ENCODE assay signal across 19 cellular contexts in genomic region chr17:48644910-48645557, GRCh38. TPM values are rescaled to one million over a fixed set of nuclear protein-coding genes. Genes with fewer than 3 reads are reported as not detected.
DNase-seq lines count a peak whose midpoint lies in the region; TF ChIP-seq lines count a peak whose summit lies in the region.
"Had no signal": no experiment of that assay in that cellular context is flagged by ENCODE, and none has a peak within 500 bp of the region (broad histone marks: within the 10 kb centered on the region; RNA-seq: fewer than 3 reads in every experiment).

No MANE protein-coding gene starts in this region.

- H3K4me2 ChIP-seq in trophoblast cell (ENCODE audit: low read length): peak overlapping the region; percentile 43
- H3K4me2 ChIP-seq in neuronal stem cell (ENCODE audit: insufficient read depth, low read length, poor library complexity, severe bottlenecking): no peak overlapping the region
- H3K4me2 ChIP-seq: BLaER1 treated with 17β-estradiol and CSF1 and Interleukin-3, amounts not matched to agents 10 nM and 100 nM had no signal

- H2BK5ac ChIP-seq in trophoblast cell (ENCODE audit: low read depth, low read length, poor library complexity): no peak overlapping the region
- H2BK5ac ChIP-seq in neuronal stem cell (ENCODE audit: low read length): no peak overlapping the region

- peaks cover 3% of the 10 kb centered on the region for H3K79me1 ChIP-seq in trophoblast cell (ENCODE audit: low read length)
- H3K79me1 ChIP-seq in neuronal stem cell (ENCODE audit: low read depth, low read length): no peaks in the 10 kb centered on the region

- H3K9me3 Mint-ChIP-seq in Calu3 (ENCODE audit: low read depth, unreplicated experiment) (no peaks in the 10 kb centered on the region), immature natural killer cell (no peaks in the 10 kb centered on the region)

- H3K36me3 ChIP-seq in MG63: peaks cover 42% of the 10 kb centered on the region
- H3K36me3 ChIP-seq in trophoblast cell (ENCODE audit: control insufficient read depth in 1 of 2, insufficient read depth in 2 of 2, low read length in 2 of 2): no peaks in the 10 kb centered on the region
- H3K36me3 ChIP-seq in neuronal stem cell (replicated peaks in 1 of 2; ENCODE audit: control insufficient read depth in 2 of 2, insufficient read depth in 2 of 2, low read length in 2 of 2): no peaks in the 10 kb centered on the region
- H3K36me3 ChIP-seq in stomach: no peaks in the 10 kb centered on the region
- H3K36me3 ChIP-seq: BLaER1 treated with 17β-estradiol and CSF1 and Interleukin-3, amounts not matched to agents 10 nM and 100 nM; brain microvascular endothelial cell; esophagus squamous epithelium had no signal

- H2AFZ ChIP-seq in trophoblast cell (ENCODE audit: insufficient read depth, low read length, poor library complexity): no peak overlapping the region
- H2AFZ ChIP-seq in neuronal stem cell (ENCODE audit: low read length): no peak overlapping the region

- H3K79me2 ChIP-seq in trophoblast cell (ENCODE audit: control insufficient read depth, insufficient read depth, low read length, poor library complexity): no peaks in the 10 kb centered on the region

- H2BK15ac ChIP-seq in neuronal stem cell (ENCODE audit: low read length): no peak overlapping the region

- TF ChIP-seq CTCF in Calu3 (IDR thresholded peaks at IDR 0.05; ENCODE audit: unreplicated experiment) (no peak), stomach (IDR thresholded peaks at IDR 0.05) (no peak)

- TF ChIP-seq POLR2A in stomach (IDR thresholded peaks at IDR 0.05): no peak

- H4K8ac ChIP-seq in trophoblast cell (ENCODE audit: low read depth, low read length) (no peak overlapping the region), neuronal stem cell (ENCODE audit: low read depth, low read length) (no peak overlapping the region)

- CTCF ChIA-PET in Calu3 (lab: Charles Lee): no interaction called here

- H3K27ac Mint-ChIP-seq in Calu3 (ENCODE audit: unreplicated experiment) (peak overlapping the region; percentile 83), immature natural killer cell (no peak overlapping the region)
- H3K27ac Mint-ChIP-seq: H9 had no signal

- H3K9me3 ChIP-seq in MG63 (no peaks in the 10 kb centered on the region; the same call in 1 of the 2 replicates), trophoblast cell (ENCODE audit: insufficient read depth, low read depth, low read length) (peaks cover 17% of the 10 kb centered on the region), neuronal stem cell (replicated peaks in 1 of 2; ENCODE audit: control insufficient read depth in 2 of 2, insufficient read depth in 1 of 2, low read depth in 1 of 2, low read length in 2 of 2) (peaks cover 2 to 3% of the 10 kb centered on the region in 2 donors), stomach (no peaks in the 10 kb centered on the region)
- H3K9me3 ChIP-seq: esophagus squamous epithelium had no signal

- WGBS in trophoblast cell (ENCODE audit: extremely low coverage, insufficient coverage, insufficient read length): no CpG with 5 or more reads among the region's 6 CpGs
- WGBS in neuronal stem cell (ENCODE audit: extremely low coverage in 2 of 2, insufficient read length in 2 of 2, insufficient replicate concordance in 1 of 2), 2 donors: no CpG with 5 or more reads among the region's 6 CpGs
- 24 to 41% (median 35%) methylated on average over 6 of the region's 6 CpGs for WGBS in stomach, 5 donors

- H4K91ac ChIP-seq in trophoblast cell (ENCODE audit: low read depth, low read length) (peak overlapping the region; percentile 4), neuronal stem cell (ENCODE audit: low read depth, low read length, poor library complexity) (no peak overlapping the region)

- H2BK120ac ChIP-seq in trophoblast cell (ENCODE audit: insufficient read depth, low read length, poor library complexity) (no peak overlapping the region), neuronal stem cell (ENCODE audit: low read depth, low read length) (no peak overlapping the region)

- H3K4me1 Mint-ChIP-seq in Calu3 (ENCODE audit: low read depth, unreplicated experiment) (peaks cover 18% of the 10 kb centered on the region), immature natural killer cell (peaks cover 14 to 33% of the 10 kb centered on the region in 2 donors)

- H3K27ac ChIP-seq in trophoblast cell (ENCODE audit: low read depth, low read length) (no peak overlapping the region), neuronal stem cell (replicated peaks; ENCODE audit: low read length) (no peak overlapping the region), stomach (no peak overlapping the region)
- H3K27ac ChIP-seq: BLaER1 treated with 17β-estradiol and CSF1 and Interleukin-3, amounts not matched to agents 10 nM and 100 nM; brain microvascular endothelial cell; esophagus squamous epithelium had no signal

- no peaks in the 10 kb centered on the region for H3K27me3 ChIP-seq in MG63
- H3K27me3 ChIP-seq in trophoblast cell (ENCODE audit: insufficient read depth, low read length): peaks cover 69% of the 10 kb centered on the region
- H3K27me3 ChIP-seq in neuronal stem cell (ENCODE audit: control insufficient read depth in 3 of 3, insufficient read depth in 3 of 3, low read depth in 1 of 3, low read length in 3 of 3): peaks cover 53 to 96% (median 91%) of the 10 kb centered on the region in 3 experiments
- peaks cover 35 to 100% (median 86%) of the 10 kb centered on the region in 3 donors for H3K27me3 ChIP-seq in stomach

- no peak overlapping the region for H2BK12ac ChIP-seq in trophoblast cell (ENCODE audit: low read length)
- no peak overlapping the region for H2BK12ac ChIP-seq in neuronal stem cell (ENCODE audit: low read length)

- H3K27me3 Mint-ChIP-seq in Calu3 (ENCODE audit: unreplicated experiment) (no peaks in the 10 kb centered on the region), immature natural killer cell (ENCODE audit: low read depth in 3 of 3) (peaks cover 12 to 37% (median 25%) of the 10 kb centered on the region in 3 donors)

- no peak for TF ChIP-seq EP300 in stomach (IDR thresholded peaks at IDR 0.05)

- H3K4me1 ChIP-seq in trophoblast cell (ENCODE audit: control insufficient read depth in 1 of 2, insufficient read depth in 2 of 2, low read length in 2 of 2) (peaks cover 9 to 16% of the 10 kb centered on the region in 2 experiments), neuronal stem cell (ENCODE audit: control insufficient read depth in 2 of 2, insufficient read depth in 1 of 2, low read depth in 1 of 2, low read length in 2 of 2) (no peaks in the 10 kb centered on the region), stomach (peaks cover 0 to 34% (median 22%) of the 10 kb centered on the region in 4 donors)

- peaks cover 41% of the 10 kb centered on the region for H3K36me3 Mint-ChIP-seq in Calu3 (ENCODE audit: insufficient read depth, unreplicated experiment)
- peaks cover 0 to 5% (median 0%) of the 10 kb centered on the region in 3 donors for H3K36me3 Mint-ChIP-seq in immature natural killer cell

- H3K23ac ChIP-seq in trophoblast cell (ENCODE audit: low read length) (no peak overlapping the region), neuronal stem cell (ENCODE audit: low read depth, low read length, poor library complexity) (no peak overlapping the region)

- H3K14ac ChIP-seq in trophoblast cell (ENCODE audit: low read length) (no peak overlapping the region), neuronal stem cell (ENCODE audit: low read length) (no peak overlapping the region)

- H3K4ac ChIP-seq in trophoblast cell (ENCODE audit: low read depth, low read length): no peak overlapping the region
- H3K4ac ChIP-seq in neuronal stem cell (ENCODE audit: low read length): no peak overlapping the region

- H3K4me3 Mint-ChIP-seq in Calu3 (ENCODE audit: low read depth, unreplicated experiment) (peak overlapping the region; percentile 93), immature natural killer cell (peak overlapping the region in 4 of 5 donors; percentile 53 to 92 (median 69))

- H3K4me3 ChIP-seq in MG63 (peak overlapping the region; percentile 94), trophoblast cell (ENCODE audit: low read depth, low read length) (peak overlapping the region; percentile 47), neuronal stem cell (ENCODE audit: low read length in 2 of 2) (no peak overlapping the region), stomach (no peak overlapping the region)
- H3K4me3 ChIP-seq: BLaER1 treated with 17β-estradiol and CSF1 and Interleukin-3, amounts not matched to agents 10 nM and 100 nM; esophagus squamous epithelium had no signal

- no peak for DNase-seq in Calu3
- DNase-seq in MG63: no peak
- no peak for DNase-seq in immature natural killer cell
- no peak for DNase-seq in trophoblast cell
- DNase-seq in neuronal stem cell (ENCODE audit: low spot score): no peak
- DNase-seq in stomach: no peak
- no peak for DNase-seq in UCSD-AML1 (lab: John Stamatoyannopoulos, UW; ENCODE audit: unreplicated experiment)
- DNase-seq: activated CD4-positive, alpha-beta T cell treated with anti-CD3 and anti-CD28 coated beads for 1 hour; activated naive CD4-positive, alpha-beta T cell; brain microvascular endothelial cell; DND-41; esophagus squamous epithelium; glutamatergic neuron; H9; NCI-H345; SHP77; T-helper 2 cell had no signal

- intact Hi-C loops in Calu3 (cut with micrococcal nuclease; ENCODE audit: unreplicated experiment) (no loop called here), stomach (cut with DNase I; ENCODE audit: low total_unique reads) (no loop called here)

- BruUV-seq in Calu3 (replicated peaks; lab: Mats Ljungman, UMichigan): no TSS peak

- H3K9ac ChIP-seq in trophoblast cell (ENCODE audit: low read length) (no peak overlapping the region), neuronal stem cell (ENCODE audit: low read depth, low read length, poor library complexity) (no peak overlapping the region)
- H3K9ac ChIP-seq: BLaER1 treated with 17β-estradiol and CSF1 and Interleukin-3, amounts not matched to agents 10 nM and 100 nM had no signal

- H4K12ac ChIP-seq in trophoblast cell (ENCODE audit: low read depth, low read length): no peak overlapping the region

- H2AK5ac ChIP-seq in trophoblast cell (ENCODE audit: low read length) (no peak overlapping the region), neuronal stem cell (ENCODE audit: low read depth, low read length) (no peak overlapping the region)

- no peak overlapping the region for H3K18ac ChIP-seq in trophoblast cell (ENCODE audit: low read length)
- no peak overlapping the region for H3K18ac ChIP-seq in neuronal stem cell (ENCODE audit: low read length)

RNA-seq across cellular contexts. Expression of gene HOXB9, which starts 18.9 kb away (rescaled TPM):
- total RNA-seq in Calu3 (2022): 26.0 and 27.8 TPM in 2 replicates
- 7.3 and 21.0 TPM in 2 replicates for total RNA-seq in MG63 (2014; rRNA removed; shearing (Covaris generic); ENCODE audit: low replicate concordance)
- polyA plus RNA-seq in immature natural killer cell: not detected
- polyA plus RNA-seq in trophoblast cell (2013): 0.99 and 1.1 TPM in 2 replicates
- not detected for polyA plus RNA-seq in neuronal stem cell (2013, experiment 1 of 2)
- not detected for polyA plus RNA-seq in neuronal stem cell (2013, experiment 2 of 2)
- total RNA-seq in stomach: 10 to 100 TPM in 1 of 5 donors, not detected in 4; 11.3 TPM
- polyA plus RNA-seq in stomach: not detected
- total RNA-seq: esophagus squamous epithelium, H9, skeletal muscle tissue had no signal

RNA-seq across cellular contexts. Expression of gene HOXB8, which starts 29.9 kb away (rescaled TPM):
- total RNA-seq in Calu3 (2022): 28.2 and 30.9 TPM in 2 replicates
- total RNA-seq in MG63 (2014; rRNA removed; shearing (Covaris generic); ENCODE audit: low replicate concordance): 3.8 and 4.8 TPM in 2 replicates
- not detected for polyA plus RNA-seq in immature natural killer cell
- 2.4 and 2.5 TPM in 2 replicates for polyA plus RNA-seq in trophoblast cell (2013)
- polyA plus RNA-seq in neuronal stem cell (2013, experiment 1 of 2): not detected
- not detected for polyA plus RNA-seq in neuronal stem cell (2013, experiment 2 of 2)
- 10 to 100 TPM in 1 of 5 donors, 1 to 10 TPM in 4; 1.2 to 13.0 (median 1.5) TPM for total RNA-seq in stomach
- polyA plus RNA-seq in stomach: under 1 TPM in 2 of 3 donors, not detected in 1; 0.46 to 0.56 TPM
- total RNA-seq: esophagus squamous epithelium, H9, skeletal muscle tissue had no signal

RNA-seq across cellular contexts. Expression of gene HOXB7, which starts 34.2 kb away (rescaled TPM):
- 30.2 and 31.3 TPM in 2 replicates for total RNA-seq in Calu3 (2022)
- total RNA-seq in MG63 (2014; rRNA removed; shearing (Covaris generic); ENCODE audit: low replicate concordance): 9.8 and 30.6 TPM in 2 replicates
- 1 to 10 TPM in 2 of 3 donors, under 1 TPM in 1; 0.39 to 1.8 (median 1.5) TPM for polyA plus RNA-seq in immature natural killer cell
- 9.6 and 9.8 TPM in 2 replicates for polyA plus RNA-seq in trophoblast cell (2013)
- not detected for polyA plus RNA-seq in neuronal stem cell (2013, experiment 1 of 2)
- not detected for polyA plus RNA-seq in neuronal stem cell (2013, experiment 2 of 2)
- 10 to 100 TPM in 1 of 5 donors, 1 to 10 TPM in 4; 1.8 to 16.5 (median 2.3) TPM for total RNA-seq in stomach
- polyA plus RNA-seq in stomach: 1 to 10 TPM; 1.0 to 8.2 (median 2.8) TPM
- total RNA-seq: H9 had no signal

RNA-seq across cellular contexts. Expression of gene HOXB6, which starts 40.2 kb away (rescaled TPM):
- 140 and 144 TPM in 2 replicates for total RNA-seq in Calu3 (2022)
- total RNA-seq in MG63 (2014; rRNA removed; shearing (Covaris generic); ENCODE audit: low replicate concordance): 7.0 and 7.7 TPM in 2 replicates
- not detected for polyA plus RNA-seq in immature natural killer cell
- 10.6 and 10.9 TPM in 2 replicates for polyA plus RNA-seq in trophoblast cell (2013)
- polyA plus RNA-seq in neuronal stem cell (2013, experiment 1 of 2): not detected
- not detected for polyA plus RNA-seq in neuronal stem cell (2013, experiment 2 of 2)
- 100 to 1,000 TPM in 1 of 5 donors, 10 to 100 TPM in 3, 1 to 10 TPM in 1; 4.2 to 150 (median 11.9) TPM for total RNA-seq in stomach
- 10 to 100 TPM in 1 of 3 donors, 1 to 10 TPM in 2; 5.7 to 10.2 (median 7.8) TPM for polyA plus RNA-seq in stomach
- total RNA-seq: H9, skeletal muscle tissue had no signal

RNA-seq across cellular contexts. Expression of gene HOXB5, which starts 51.5 kb away (rescaled TPM):
- total RNA-seq in Calu3 (2022): 47.2 and 48.5 TPM in 2 replicates
- total RNA-seq in MG63 (2014; rRNA removed; shearing (Covaris generic); ENCODE audit: low replicate concordance): not detected in 2 replicates
- not detected for polyA plus RNA-seq in immature natural killer cell
- 3.2 and 3.5 TPM in 2 replicates for polyA plus RNA-seq in trophoblast cell (2013)
- polyA plus RNA-seq in neuronal stem cell (2013, experiment 1 of 2): not detected
- not detected for polyA plus RNA-seq in neuronal stem cell (2013, experiment 2 of 2)
- 10 to 100 TPM in 2 of 5 donors, under 1 TPM in 2, not detected in 1; 0.43 to 50.4 (median 6.2) TPM for total RNA-seq in stomach
- 1 to 10 TPM; 2.2 to 2.7 (median 2.4) TPM for polyA plus RNA-seq in stomach
- total RNA-seq: esophagus squamous epithelium, H9, skeletal muscle tissue had no signal

Comparison
In these comparisons a context has a peak if more than half of its experiments do, and no peak if none do; other contexts are left out.
1. H3K4me3 ChIP-seq: peak in MG63 (single experiment) and trophoblast cell (single experiment); none in neuronal stem cell (0 of 2) and stomach (0 of 4).